ENCODE assay signal across 8 cellular contexts in genomic region chr10:80535671-80536360, GRCh38. TPM values are rescaled to one million over a fixed set of nuclear protein-coding genes. Genes with fewer than 3 reads are reported as not detected.
DNase-seq lines count a peak whose midpoint lies in the region; ATAC-seq and TF ChIP-seq lines count a peak whose summit lies in the region.

No MANE protein-coding gene starts in this region.

- no peaks in the 10 kb centered on the region for H3K27me3 ChIP-seq in kidney epithelial cell (ENCODE audit: control insufficient read depth, insufficient read depth, low read length)

- ATAC-seq in GM19035 (IDR thresholded peaks at IDR 0.05; ENCODE audit: unreplicated experiment) (peak; percentile 86), HG03439 (IDR thresholded peaks at IDR 0.05; ENCODE audit: unreplicated experiment) (peak; percentile 82)

- peak overlapping the region; percentile 4 for H3K4me3 ChIP-seq in astrocyte of the spinal cord (ENCODE audit: low read depth, low read length)
- H3K4me3 ChIP-seq in kidney epithelial cell (ENCODE audit: low read depth, low read length): peak overlapping the region; percentile 28

- peak; percentile 49 for TF ChIP-seq CTCF in astrocyte of the spinal cord (IDR thresholded peaks at IDR 0.05; ENCODE audit: low read depth, low read length)
- peak; percentile 72 for TF ChIP-seq CTCF in kidney epithelial cell (IDR thresholded peaks at IDR 0.05; ENCODE audit: insufficient read depth, low read length, poor library complexity, severe bottlenecking)

- in situ Hi-C loops in astrocyte of the spinal cord (cut with HindIII; ENCODE audit: low sequenced_read_pairs): no loop called here

- no peaks in the 10 kb centered on the region for H3K36me3 ChIP-seq in kidney epithelial cell (ENCODE audit: control insufficient read depth, insufficient read depth, low read length)

- DNase-seq in AG08396 (ENCODE audit: low spot score): peak; percentile 76
- DNase-seq in T-helper 1 cell: peak; percentile 37 to 81 (median 64)
- DNase-seq in astrocyte of the spinal cord (ENCODE audit: low read depth, low spot score): no peak
- DNase-seq in kidney epithelial cell (ENCODE audit: low read depth): no peak
- DNase-seq in stimulated activated CD4-positive, alpha-beta T cell treated with anti-CD3 and anti-CD28 coated beads, TNF-alpha, amount 100 ng/mL, for 24 hours (ENCODE audit: low read depth in 3 of 3): peak; percentile 31 to 76 (median 56)
- no peak for DNase-seq in pons (ENCODE audit: low spot score)

RNA-seq across cellular contexts. Expression of gene SH2D4B, which starts 1.9 kb away (rescaled TPM):
- not detected in 2 replicates for total RNA-seq in kidney epithelial cell

Comparison
In these comparisons a context has a peak if more than half of its experiments do, and no peak if none do; other contexts are left out.
1. DNase-seq: peak in AG08396 (single experiment), T-helper 1 cell (5 of 5) and stimulated activated CD4-positive, alpha-beta T cell treated with anti-CD3 and anti-CD28 coated beads, TNF-alpha, amount 100 ng/mL, for 24 hours (3 of 3); none in astrocyte of the spinal cord (single experiment), kidney epithelial cell (single experiment) and pons (single experiment).